Comparison of ENCODE assay signal across 11 cellular contexts in the genomic region with DNA sequence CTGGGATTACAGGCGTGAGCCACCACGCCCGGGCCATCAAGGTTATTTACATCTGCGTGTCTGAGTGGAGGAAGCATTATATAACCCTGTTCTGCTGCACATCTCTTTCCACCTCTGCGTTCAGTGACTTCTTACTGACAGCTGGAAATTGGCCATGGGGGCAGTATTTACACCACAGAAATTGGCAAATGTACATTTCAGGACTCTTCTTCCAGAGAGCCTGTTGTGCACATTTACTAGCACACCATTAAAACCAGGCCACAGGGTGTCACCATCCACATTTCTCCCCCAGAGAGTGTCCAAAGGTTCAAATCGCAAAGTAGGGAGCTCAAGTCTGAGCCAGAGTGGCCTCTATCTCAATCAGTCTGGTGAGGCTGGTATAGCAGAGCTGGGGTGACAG.
DNase-seq lines count a peak whose midpoint lies in the region; ATAC-seq and TF ChIP-seq lines count a peak whose summit lies in the region.
"Had no signal": no experiment of that assay in that cellular context is flagged by ENCODE, and none has a peak within 500 bp of the region (broad histone marks: within the 10 kb centered on the region; RNA-seq: fewer than 3 reads in every experiment).

No MANE protein-coding gene starts in this region.

- no peak overlapping the region for H3K9ac ChIP-seq in fibroblast of lung (ENCODE audit: insufficient read depth, low read length)

- H3K27ac ChIP-seq in fibroblast of lung (ENCODE audit: insufficient read depth, low read length) = peak overlapping the region; percentile 48
- peak overlapping the region; percentile 66 to 74 for H3K27ac ChIP-seq in tibial artery
- H3K27ac ChIP-seq: SK-N-MC had no signal

- peaks cover 4% of the 10 kb centered on the region for H3K9me3 Mint-ChIP-seq in activated naive CD4-positive, alpha-beta T cell treated with anti-CD3 and anti-CD28 coated beads, Interleukin-2, amount 50 U/mL, for 24 hours
- H3K9me3 Mint-ChIP-seq in activated T-helper 1 cell treated with anti-CD3 and anti-CD28 coated beads, Interleukin-12 subunit alpha, Interleukin-12 subunit beta, Interleukin-2, Interleukin-4 antibody, amounts not matched to agents 30 ng/mL and 10 ng/mL and 1 ng/mL, durations not matched to agents 14 hours and 24 hours and 36 hours = no peaks in the 10 kb centered on the region
- peaks cover 6% of the 10 kb centered on the region for H3K9me3 Mint-ChIP-seq in glutamatergic neuron (ENCODE audit: unreplicated experiment)

- H3K9me3 ChIP-seq in fibroblast of lung (ENCODE audit: control insufficient read depth, insufficient read depth, low read depth, low read length) (no peaks in the 10 kb centered on the region), tibial artery (no peaks in the 10 kb centered on the region)

- no peaks in the 10 kb centered on the region for H3K27me3 ChIP-seq in fibroblast of lung (ENCODE audit: control insufficient read depth, insufficient read depth, low read length)
- H3K27me3 ChIP-seq in tibial artery = no peaks in the 10 kb centered on the region

- peak overlapping the region; percentile 85 for H3K4me3 Mint-ChIP-seq in activated naive CD4-positive, alpha-beta T cell treated with anti-CD3 and anti-CD28 coated beads, Interleukin-2, amount 50 U/mL, for 24 hours
- no peak overlapping the region for H3K4me3 Mint-ChIP-seq in activated T-helper 1 cell treated with anti-CD3 and anti-CD28 coated beads, Interleukin-12 subunit alpha, Interleukin-12 subunit beta, Interleukin-2, Interleukin-4 antibody, amounts not matched to agents 30 ng/mL and 10 ng/mL and 1 ng/mL, durations not matched to agents 14 hours and 24 hours and 36 hours
- H3K4me3 Mint-ChIP-seq in glutamatergic neuron (ENCODE audit: unreplicated experiment) = no peak overlapping the region

- H3K4me3 ChIP-seq in fibroblast of lung (replicated peaks in 1 of 4; ENCODE audit: control extremely low read depth in 1 of 4, insufficient read depth in 1 of 4, low read depth in 3 of 4, low read length in 4 of 4) (no peak overlapping the region), tibial artery (no peak overlapping the region)
- H3K4me3 ChIP-seq: SK-N-MC had no signal

- H3K4me1 ChIP-seq in fibroblast of lung (ENCODE audit: control insufficient read depth, extremely low read depth, insufficient read depth, low read length) (peaks cover 30% of the 10 kb centered on the region), tibial artery (peaks cover 4 to 75% (median 58%) of the 10 kb centered on the region in 4 donors)

- intact Hi-C loops in activated T-helper 1 cell treated with anti-CD3 and anti-CD28 coated beads, Interleukin-12 subunit alpha, Interleukin-12 subunit beta, Interleukin-2, Interleukin-4 antibody, amounts not matched to agents 30 ng/mL and 10 ng/mL and 1 ng/mL, durations not matched to agents 14 hours and 24 hours and 36 hours (cut with micrococcal nuclease) = loop anchor here (2.0 to 10.0 kb wide), 8 partner anchors 191 to 1285 kb away; a partner anchor contains a TSS
- intact Hi-C loops in tibial artery (cut with DNase I; ENCODE audit: low total_unique reads) = no loop called here

- no peaks in the 10 kb centered on the region for H4K20me1 ChIP-seq in fibroblast of lung (ENCODE audit: control insufficient read depth, extremely low read depth, insufficient read depth, low read length)

- peaks cover 6% of the 10 kb centered on the region for H3K36me3 Mint-ChIP-seq in activated naive CD4-positive, alpha-beta T cell treated with anti-CD3 and anti-CD28 coated beads, Interleukin-2, amount 50 U/mL, for 24 hours
- peaks cover 13% of the 10 kb centered on the region for H3K36me3 Mint-ChIP-seq in activated T-helper 1 cell treated with anti-CD3 and anti-CD28 coated beads, Interleukin-12 subunit alpha, Interleukin-12 subunit beta, Interleukin-2, Interleukin-4 antibody, amounts not matched to agents 30 ng/mL and 10 ng/mL and 1 ng/mL, durations not matched to agents 14 hours and 24 hours and 36 hours (ENCODE audit: low read depth)
- H3K36me3 Mint-ChIP-seq in glutamatergic neuron (ENCODE audit: unreplicated experiment) = no peaks in the 10 kb centered on the region

- H3K36me3 ChIP-seq in fibroblast of lung (ENCODE audit: control insufficient read depth, insufficient read depth, low read length) (no peaks in the 10 kb centered on the region), tibial artery (no peaks in the 10 kb centered on the region)

- TF ChIP-seq CTCF in fibroblast of lung (conservative IDR thresholded peaks at IDR 0.05 in 1 of 2, IDR thresholded peaks at IDR 0.05 in 1 of 2; ENCODE audit: low read depth in 1 of 2, low read length in 2 of 2) (no peak), tibial artery (IDR thresholded peaks at IDR 0.05) (no peak), glutamatergic neuron (IDR thresholded peaks at IDR 0.05; ENCODE audit: partially characterized antibody, unreplicated experiment) (no peak)

- ATAC-seq in HG03565 (IDR thresholded peaks at IDR 0.05; ENCODE audit: unreplicated experiment) (no peak), HG02678 (IDR thresholded peaks at IDR 0.05; ENCODE audit: unreplicated experiment) (no peak)

- H3K27me3 Mint-ChIP-seq in activated naive CD4-positive, alpha-beta T cell treated with anti-CD3 and anti-CD28 coated beads, Interleukin-2, amount 50 U/mL, for 24 hours = no peaks in the 10 kb centered on the region
- H3K27me3 Mint-ChIP-seq in activated T-helper 1 cell treated with anti-CD3 and anti-CD28 coated beads, Interleukin-12 subunit alpha, Interleukin-12 subunit beta, Interleukin-2, Interleukin-4 antibody, amounts not matched to agents 30 ng/mL and 10 ng/mL and 1 ng/mL, durations not matched to agents 14 hours and 24 hours and 36 hours (ENCODE audit: insufficient read depth) = peaks cover 9% of the 10 kb centered on the region
- no peaks in the 10 kb centered on the region for H3K27me3 Mint-ChIP-seq in glutamatergic neuron (ENCODE audit: unreplicated experiment)

- H2AFZ ChIP-seq in fibroblast of lung (ENCODE audit: low read length) = no peak overlapping the region

- H3K79me2 ChIP-seq in fibroblast of lung (ENCODE audit: control insufficient read depth, insufficient read depth, low read length) = no peaks in the 10 kb centered on the region

- peak overlapping the region; percentile 100 for H3K27ac Mint-ChIP-seq in activated naive CD4-positive, alpha-beta T cell treated with anti-CD3 and anti-CD28 coated beads, Interleukin-2, amount 50 U/mL, for 24 hours
- H3K27ac Mint-ChIP-seq in activated T-helper 1 cell treated with anti-CD3 and anti-CD28 coated beads, Interleukin-12 subunit alpha, Interleukin-12 subunit beta, Interleukin-2, Interleukin-4 antibody, amounts not matched to agents 30 ng/mL and 10 ng/mL and 1 ng/mL, durations not matched to agents 14 hours and 24 hours and 36 hours = peak overlapping the region; percentile 98
- H3K27ac Mint-ChIP-seq in glutamatergic neuron (ENCODE audit: unreplicated experiment) = no peak overlapping the region

- DNase-seq in activated naive CD4-positive, alpha-beta T cell treated with anti-CD3 and anti-CD28 coated beads, Interleukin-2, amount 50 U/mL, for 16 hours = no peak
- no peak for DNase-seq in activated T-helper 1 cell treated with anti-CD3 and anti-CD28 coated beads, Interleukin-12 subunit alpha, Interleukin-12 subunit beta, Interleukin-2, Interleukin-4 antibody, amounts not matched to agents 30 ng/mL and 10 ng/mL and 1 ng/mL, durations not matched to agents 14 hours and 24 hours and 36 hours (ENCODE audit: low spot score)
- DNase-seq in fibroblast of lung (ENCODE audit: low read depth in 2 of 2) (peak in 1 of 2 donors; percentile 11), tibial artery (no peak), glutamatergic neuron (no peak)
- DNase-seq: activated CD4-positive, alpha-beta T cell treated with anti-CD3 and anti-CD28 coated beads, Interleukin-2, amount 50 U/mL, for 1 hour; NCI-H1105 treated with DMSO at 0.1 percent for 48 hours had no signal

- H3K4me2 ChIP-seq in fibroblast of lung (ENCODE audit: extremely low read depth, insufficient read depth, low read length) = no peak overlapping the region

- peaks cover 91% of the 10 kb centered on the region for H3K4me1 Mint-ChIP-seq in activated naive CD4-positive, alpha-beta T cell treated with anti-CD3 and anti-CD28 coated beads, Interleukin-2, amount 50 U/mL, for 24 hours
- peaks cover 93% of the 10 kb centered on the region for H3K4me1 Mint-ChIP-seq in activated T-helper 1 cell treated with anti-CD3 and anti-CD28 coated beads, Interleukin-12 subunit alpha, Interleukin-12 subunit beta, Interleukin-2, Interleukin-4 antibody, amounts not matched to agents 30 ng/mL and 10 ng/mL and 1 ng/mL, durations not matched to agents 14 hours and 24 hours and 36 hours (ENCODE audit: low read depth)
- H3K4me1 Mint-ChIP-seq in glutamatergic neuron (ENCODE audit: low read depth, unreplicated experiment) = peaks cover 17% of the 10 kb centered on the region
